ENCODE assay signal across 8 cellular contexts in the genomic region with DNA sequence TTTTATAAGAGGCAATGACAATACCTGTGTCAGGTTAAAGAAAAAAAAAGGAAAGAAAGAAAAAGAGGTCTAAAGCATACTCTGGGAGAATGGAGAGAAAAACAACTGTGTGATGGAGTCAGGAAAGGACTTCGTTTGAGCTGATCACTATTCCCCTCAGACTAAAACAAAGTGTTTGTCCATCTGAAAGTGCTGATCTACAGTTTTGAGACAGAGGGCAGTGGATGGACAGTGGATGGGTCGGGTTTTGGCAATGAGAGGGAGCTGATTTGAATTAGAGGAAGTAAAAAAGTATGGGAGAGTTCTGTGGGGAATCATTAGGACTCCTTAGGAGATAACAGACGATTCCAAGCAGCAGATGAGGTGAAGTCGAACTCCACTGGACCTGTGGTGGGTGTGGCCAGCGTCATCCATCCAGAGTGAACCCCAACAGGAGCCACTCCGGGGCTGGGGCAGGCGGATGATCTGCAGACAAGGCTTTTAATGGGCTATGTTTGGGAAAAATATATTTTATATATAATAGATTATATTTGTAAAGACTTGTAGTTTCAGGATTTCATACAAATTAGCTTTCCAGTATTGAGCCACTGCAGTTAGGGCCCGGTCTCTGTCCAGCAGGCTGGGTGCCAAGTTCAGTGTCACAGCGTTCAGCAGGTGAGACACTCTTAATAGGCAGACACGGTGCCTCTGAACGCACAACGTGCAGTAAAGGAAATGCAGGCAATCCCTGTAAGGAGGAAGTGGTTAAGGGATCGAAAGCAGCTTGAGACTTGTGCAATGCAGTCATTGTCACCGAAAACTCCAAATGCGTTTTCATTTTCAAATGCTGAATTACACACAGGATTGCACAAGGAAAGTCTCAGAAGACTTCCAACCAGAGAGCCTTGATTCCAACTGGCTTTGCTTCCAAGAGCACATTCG.
DNase-seq lines count a peak whose midpoint lies in the region; ATAC-seq lines count a peak whose summit lies in the region.

No MANE protein-coding gene starts in this region.

- ATAC-seq in HG02798 (IDR thresholded peaks at IDR 0.05; ENCODE audit: poor library complexity, unreplicated experiment) = peak; percentile 100
- ATAC-seq in Right ventricle myocardium superior (ENCODE audit: poor library complexity) = peak; percentile 91

- peak; percentile 29 for DNase-seq in activated T-cell treated with anti-CD3 and anti-CD28 coated beads for 24 hours (ENCODE audit: low read depth)
- no peak for DNase-seq in activated T-cell treated with anti-CD3 and anti-CD28 coated beads for 4 hours
- DNase-seq in NCI-H2029 (lab: John Stamatoyannopoulos, UW) = peak; percentile 25
- DNase-seq in activated T-cell treated with anti-CD3 and anti-CD28 coated beads for 48 hours (ENCODE audit: low read depth) = peak; percentile 13
- DNase-seq in Right ventricle myocardium superior = peak; percentile 73
- peak; percentile 26 to 28 for DNase-seq in stimulated activated CD8-positive, alpha-beta memory T cell treated with anti-CD3 and anti-CD28 coated beads, Interleukin-15, amount 100 ng/mL, for 48 hours (ENCODE audit: low read depth in 2 of 2)
- no peak for DNase-seq in AG08396 (ENCODE audit: low spot score)

- intact Hi-C loops in Right ventricle myocardium superior (cut with DNase I) = loop anchor here (10.0 kb wide), 1 partner anchor 187 kb away; no protein-coding TSS in a partner anchor

Comparison
In these comparisons a context has a peak if more than half of its experiments do, and no peak if none do; other contexts are left out.
1. DNase-seq: peak in activated T-cell treated with anti-CD3 and anti-CD28 coated beads for 24 hours (single experiment), NCI-H2029 (single experiment), activated T-cell treated with anti-CD3 and anti-CD28 coated beads for 48 hours (single experiment), Right ventricle myocardium superior (single experiment) and stimulated activated CD8-positive, alpha-beta memory T cell treated with anti-CD3 and anti-CD28 coated beads, Interleukin-15, amount 100 ng/mL, for 48 hours (2 of 2); none in activated T-cell treated with anti-CD3 and anti-CD28 coated beads for 4 hours (single experiment) and AG08396 (single experiment).